Comparison of ENCODE assay signal across 10 cellular contexts in the genomic region with DNA sequence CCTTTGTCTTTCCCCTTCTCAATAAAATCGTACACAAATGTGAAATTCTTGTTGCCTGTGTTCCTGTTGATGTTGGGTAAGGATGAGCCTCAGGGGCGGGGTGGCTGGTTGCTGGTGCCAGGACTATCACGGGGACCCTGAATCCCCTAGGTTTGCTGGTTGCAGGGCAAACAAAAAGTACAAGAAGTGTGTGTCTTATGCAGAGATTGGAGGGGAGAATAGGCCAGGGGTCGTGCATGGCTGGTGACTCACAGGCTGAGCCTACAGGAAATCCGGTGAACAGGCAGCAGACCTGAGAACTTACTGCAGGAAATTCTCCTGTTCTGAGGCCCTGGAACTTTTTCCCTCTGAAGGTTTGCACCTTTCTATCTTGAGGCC. TPM values are rescaled to one million over a fixed set of nuclear protein-coding genes. Genes with fewer than 3 reads are reported as not detected.
DNase-seq lines count a peak whose midpoint lies in the region; ATAC-seq and TF ChIP-seq lines count a peak whose summit lies in the region.
"Had no signal": no experiment of that assay in that cellular context is flagged by ENCODE, and none has a peak within 500 bp of the region (broad histone marks: within the 10 kb centered on the region; RNA-seq: fewer than 3 reads in every experiment).

No MANE protein-coding gene starts in this region.

- H4K5ac ChIP-seq in H9 (ENCODE audit: insufficient read length, low read depth, low read length), result no peak overlapping the region

- peaks cover 3 to 5% of the 10 kb centered on the region in 2 experiments; a peak in 2 of 5 replicates for H3K9me3 Mint-ChIP-seq in H9
- no peaks in the 10 kb centered on the region for H3K9me3 Mint-ChIP-seq in memory B cell

- no peak overlapping the region for H3K56ac ChIP-seq in H9 (ENCODE audit: insufficient read length, low read depth, low read length)

- H3K27ac Mint-ChIP-seq in H9, result no peak overlapping the region
- H3K27ac Mint-ChIP-seq in memory B cell, result no peak overlapping the region

- H3K79me1 ChIP-seq in H9 (ENCODE audit: insufficient read depth, low read depth, low read length, poor library complexity, severe bottlenecking), result no peaks in the 10 kb centered on the region

- H3K4me3 ChIP-seq in ACC112 (ENCODE audit: low read depth, low read length) (0 out of 2 replicates have a peak overlapping the region, but pooled peaks have one; percentile 13), astrocyte of the cerebellum (ENCODE audit: low read depth, low read length) (peak overlapping the region; percentile 38)

- H3K18ac ChIP-seq in H9 (ENCODE audit: insufficient read length, low read depth, low read length), result no peak overlapping the region

- ATAC-seq in memory B cell (ENCODE audit: low read depth), result no peak
- ATAC-seq in HG03571 (IDR thresholded peaks at IDR 0.05; ENCODE audit: unreplicated experiment), result no peak
- no peak for ATAC-seq in HG03521 (IDR thresholded peaks at IDR 0.05; ENCODE audit: unreplicated experiment)

- H3K23ac ChIP-seq in H9 (ENCODE audit: insufficient read length, low read depth, low read length), result no peak overlapping the region

- H3T11ph ChIP-seq in H9 (ENCODE audit: low read length), result no peak overlapping the region

- no peaks in the 10 kb centered on the region for H3K36me3 ChIP-seq in ACC112 (ENCODE audit: insufficient read depth, low read length)
- H3K36me3 ChIP-seq: esophagus squamous epithelium had no signal

- no peaks in the 10 kb centered on the region; a peak in 1 of 7 replicates for H3K36me3 Mint-ChIP-seq in H9 (ENCODE audit: insufficient read depth in 1 of 3, low read depth in 3 of 3)
- peaks cover 2% of the 10 kb centered on the region for H3K36me3 Mint-ChIP-seq in memory B cell

- no peak overlapping the region for H3K4ac ChIP-seq in H9 (ENCODE audit: low read depth, low read length)

- no peak overlapping the region for H3K9ac ChIP-seq in H9 (ENCODE audit: extremely low read depth, insufficient read length, low read length)

- no peaks in the 10 kb centered on the region for H3K9me3 ChIP-seq in H9 (ENCODE audit: control insufficient read depth, low read depth, low read length)
- H3K9me3 ChIP-seq: esophagus squamous epithelium had no signal

- H3K14ac ChIP-seq in H9 (ENCODE audit: insufficient read depth, low read length), result no peak overlapping the region

- H3K4me1 ChIP-seq in ACC112 (ENCODE audit: control insufficient read depth, insufficient read depth, low read length, unreplicated experiment), result peaks cover 13% of the 10 kb centered on the region
- no peaks in the 10 kb centered on the region for H3K4me1 ChIP-seq in H9 (ENCODE audit: insufficient read depth, low read length)

- no peak overlapping the region for H2BK12ac ChIP-seq in H9 (ENCODE audit: insufficient read length, low read depth, low read length)

- H4K8ac ChIP-seq in H9 (replicated peaks; ENCODE audit: insufficient read length, low read depth, low read length), result no peak overlapping the region

- no peak overlapping the region for H3K27ac ChIP-seq in ACC112 (ENCODE audit: low read depth, low read length)
- no peak overlapping the region for H3K27ac ChIP-seq in H9 (ENCODE audit: insufficient read length, low read depth, low read length)

- peak; percentile 48 for DNase-seq in H9
- DNase-seq in astrocyte of the cerebellum (ENCODE audit: low read depth), result no peak
- no peak for DNase-seq in memory B cell (ENCODE audit: low spot score in 2 of 2)
- DNase-seq in hypothalamus (lab: John Stamatoyannopoulos, UW), result no peak
- DNase-seq in activated effector memory CD4-positive, alpha-beta T cell treated with Interleukin-2 at 50 U/mL for 16 hours, result no peak
- DNase-seq: esophagus squamous epithelium, NCI-H510A had no signal

- no peak overlapping the region for H2BK5ac ChIP-seq in H9 (ENCODE audit: insufficient read length, low read length)

- H3K4me1 Mint-ChIP-seq in H9 (peaks cover 15 to 22% of the 10 kb centered on the region in 2 experiments), memory B cell (peaks cover 17% of the 10 kb centered on the region)

- no peak overlapping the region for H2BK20ac ChIP-seq in H9 (ENCODE audit: low read depth, low read length, poor library complexity, severe bottlenecking)

- no CpG with 5 or more reads among the region's 5 CpGs for WGBS in H9 (ENCODE audit: extremely low coverage, insufficient read length, low lambda C conversion rate)

- H4K91ac ChIP-seq in H9 (ENCODE audit: insufficient read length, low read depth, low read length), result no peak overlapping the region

- no peak overlapping the region for H2BK15ac ChIP-seq in H9 (ENCODE audit: low read depth, low read length)

- in situ Hi-C loops in astrocyte of the cerebellum (cut with HindIII; ENCODE audit: low sequenced_read_pairs), result no loop called here

- peak overlapping the region in 1 of 2 experiments; percentile 40; a peak in 3 of 5 replicates for H3K4me3 Mint-ChIP-seq in H9
- peak overlapping the region; percentile 41 for H3K4me3 Mint-ChIP-seq in memory B cell

- H3K79me2 ChIP-seq in ACC112 (ENCODE audit: control insufficient read depth, insufficient read depth, low read length, unreplicated experiment), result peaks cover 39% of the 10 kb centered on the region
- no peaks in the 10 kb centered on the region for H3K79me2 ChIP-seq in H9 (ENCODE audit: insufficient read depth, low read length)

- H4K20me1 ChIP-seq in H9 (ENCODE audit: control insufficient read depth, insufficient read depth, insufficient read length), result no peaks in the 10 kb centered on the region

- no peaks in the 10 kb centered on the region for H3K27me3 ChIP-seq in ACC112 (ENCODE audit: insufficient read depth, low read length)
- H3K27me3 ChIP-seq in H9 (ENCODE audit: insufficient read depth, low read length), result peaks cover 61% of the 10 kb centered on the region

- no peak overlapping the region for H2AFZ ChIP-seq in ACC112 (ENCODE audit: low read length, unreplicated experiment)
- no peak overlapping the region for H2AFZ ChIP-seq in H9 (ENCODE audit: low read length)

- TF ChIP-seq CTCF in H9 (conservative IDR thresholded peaks at IDR 0.05), result no peak
- no peak for TF ChIP-seq CTCF in astrocyte of the cerebellum (IDR thresholded peaks at IDR 0.05; ENCODE audit: low read depth, low read length, missing control alignments)

- no peak overlapping the region for H2BK120ac ChIP-seq in H9 (ENCODE audit: low read depth, low read length, poor library complexity, severe bottlenecking)

- H3K27me3 Mint-ChIP-seq in H9 (ENCODE audit: low read depth) (peaks cover 72% of the 10 kb centered on the region), memory B cell (no peaks in the 10 kb centered on the region)

- peak overlapping the region; percentile 50 for H3K4me2 ChIP-seq in H9 (ENCODE audit: insufficient read depth, insufficient read length, low read length)

- H2AK5ac ChIP-seq in H9 (ENCODE audit: insufficient read length, low read length), result no peak overlapping the region

- H3K23me2 ChIP-seq in H9 (ENCODE audit: insufficient read length, low read depth, low read length, poor library complexity, severe bottlenecking), result peaks cover under 1% of the 10 kb centered on the region

RNA-seq across cellular contexts. Expression of gene ANXA2R, which starts 5.5 kb away (rescaled TPM):
- 0.20 and 0.22 TPM in 2 replicates for total RNA-seq in H9 (2021)
